ENCODE assay signal across 19 cellular contexts in genomic region chr9:120621941-120622340, GRCh38. TPM values are rescaled to one million over a fixed set of nuclear protein-coding genes. Genes with fewer than 3 reads are reported as not detected.
DNase-seq lines count a peak whose midpoint lies in the region; ATAC-seq, FAIRE-seq and TF ChIP-seq lines count a peak whose summit lies in the region.
"Had no signal": no experiment of that assay in that cellular context is flagged by ENCODE, and none has a peak within 500 bp of the region (broad histone marks: within the 10 kb centered on the region; RNA-seq: fewer than 3 reads in every experiment).

No MANE protein-coding gene starts in this region.

- H3K23me2 ChIP-seq in H9 (ENCODE audit: insufficient read length, low read depth, low read length, poor library complexity, severe bottlenecking): no peaks in the 10 kb centered on the region

- no peak overlapping the region for H3K4me3 ChIP-seq in A549
- H3K4me3 ChIP-seq in dorsolateral prefrontal cortex: no peak overlapping the region
- no peak overlapping the region for H3K4me3 ChIP-seq in neutrophil (ENCODE audit: low read depth in 1 of 2, low read length in 1 of 2)
- H3K4me3 ChIP-seq in trophoblast cell (ENCODE audit: low read depth, low read length): no peak overlapping the region
- H3K4me3 ChIP-seq: HAP-1 had no signal

- H3K27ac ChIP-seq in A549 (peak overlapping the region; percentile 62 to 68; a peak in 4 of 6 replicates), H9 (ENCODE audit: insufficient read length, low read depth, low read length) (no peak overlapping the region), dorsolateral prefrontal cortex (peak overlapping the region in 39 of 59 donors; percentile 5 to 97 (median 61)), neutrophil (peak overlapping the region; percentile 30), trophoblast cell (ENCODE audit: low read depth, low read length) (no peak overlapping the region)
- H3K27ac ChIP-seq: C4-2B had no signal

- peaks cover 93% of the 10 kb centered on the region for H3K4me1 ChIP-seq in A549
- no peaks in the 10 kb centered on the region for H3K4me1 ChIP-seq in H9 (ENCODE audit: insufficient read depth, low read length)
- peaks cover 7 to 14% of the 10 kb centered on the region in 2 experiments for H3K4me1 ChIP-seq in neutrophil (ENCODE audit: control insufficient read depth in 1 of 2, insufficient read depth in 1 of 2, low read depth in 1 of 2, low read length in 1 of 2)
- no peaks in the 10 kb centered on the region for H3K4me1 ChIP-seq in trophoblast cell (ENCODE audit: control insufficient read depth in 1 of 2, insufficient read depth in 2 of 2, low read length in 2 of 2)

- H2BK120ac ChIP-seq in H9 (ENCODE audit: low read depth, low read length, poor library complexity, severe bottlenecking): no peak overlapping the region
- no peak overlapping the region for H2BK120ac ChIP-seq in trophoblast cell (ENCODE audit: insufficient read depth, low read length, poor library complexity)

- 95% methylated on average over 1 of the region's 1 CpG for WGBS in A549 (ENCODE audit: missing lambda C conversion rate)
- WGBS in H9 (ENCODE audit: extremely low coverage, insufficient read length, low lambda C conversion rate): no CpG with 5 or more reads among the region's 1 CpG
- no CpG with 5 or more reads among the region's 1 CpG for WGBS in trophoblast cell (ENCODE audit: extremely low coverage, insufficient coverage, insufficient read length)

- peak overlapping the region; percentile 14 for H3K9ac ChIP-seq in H9 (ENCODE audit: extremely low read depth, insufficient read length, low read length)
- no peak overlapping the region for H3K9ac ChIP-seq in trophoblast cell (ENCODE audit: low read length)

- H3K27me3 ChIP-seq in H9 (ENCODE audit: insufficient read depth, low read length): no peaks in the 10 kb centered on the region
- no peaks in the 10 kb centered on the region for H3K27me3 ChIP-seq in dorsolateral prefrontal cortex
- H3K27me3 ChIP-seq in neutrophil: no peaks in the 10 kb centered on the region
- H3K27me3 ChIP-seq in trophoblast cell (ENCODE audit: insufficient read depth, low read length): no peaks in the 10 kb centered on the region

- TF ChIP-seq CTCF in A549 (IDR thresholded peaks at IDR 0.05): no peak
- TF ChIP-seq CTCF in H9 (conservative IDR thresholded peaks at IDR 0.05): no peak
- TF ChIP-seq CTCF in dorsolateral prefrontal cortex (IDR thresholded peaks at IDR 0.05 in 54 of 56, conservative IDR thresholded peaks at IDR 0.05 in 2 of 56; ENCODE audit: low read depth in 1 of 56, partially characterized antibody in 56 of 56): no peak
- TF ChIP-seq CTCF in neutrophil (IDR thresholded peaks at IDR 0.05): no peak
- TF ChIP-seq CTCF in nephron progenitor cell (IDR thresholded peaks at IDR 0.05): no peak

- no peaks in the 10 kb centered on the region for H3K9me3 ChIP-seq in A549
- no peaks in the 10 kb centered on the region for H3K9me3 ChIP-seq in H9 (ENCODE audit: control insufficient read depth, low read depth, low read length)
- H3K9me3 ChIP-seq in neutrophil: no peaks in the 10 kb centered on the region
- no peaks in the 10 kb centered on the region for H3K9me3 ChIP-seq in trophoblast cell (ENCODE audit: insufficient read depth, low read depth, low read length)
- H3K9me3 ChIP-seq: HAP-1 had no signal

- no peak for DNase-seq in A549 (ENCODE audit: low read depth in 1 of 2, low spot score in 1 of 2)
- no peak for DNase-seq in H9
- no peak for DNase-seq in dorsolateral prefrontal cortex
- DNase-seq in superior temporal gyrus (ENCODE audit: extremely low spot score): no peak
- DNase-seq in trophoblast cell: no peak
- DNase-seq in nucleus accumbens (lab: John Stamatoyannopoulos, UW): no peak
- DNase-seq in nephron progenitor cell: no peak
- DNase-seq: AML-193; CD4-positive, alpha-beta memory T cell; DMS153; DMS79; GDM1 had no signal

- ATAC-seq in A549: no peak

- H3K4me1 Mint-ChIP-seq in H9 (peaks cover 9 to 24% of the 10 kb centered on the region in 2 experiments), nephron progenitor cell (peaks cover 30% of the 10 kb centered on the region)

- no peaks in the 10 kb centered on the region for H3K9me3 Mint-ChIP-seq in H9
- H3K9me3 Mint-ChIP-seq in nephron progenitor cell: no peaks in the 10 kb centered on the region
- H3K9me3 Mint-ChIP-seq: CD4-positive, alpha-beta memory T cell had no signal

- no peak overlapping the region for H3K4me2 ChIP-seq in A549
- no peak overlapping the region for H3K4me2 ChIP-seq in H9 (ENCODE audit: insufficient read depth, insufficient read length, low read length)
- no peak overlapping the region for H3K4me2 ChIP-seq in trophoblast cell (ENCODE audit: low read length)

- H3K56ac ChIP-seq in H9 (ENCODE audit: insufficient read length, low read depth, low read length): no peak overlapping the region

- H2BK20ac ChIP-seq in H9 (ENCODE audit: low read depth, low read length, poor library complexity, severe bottlenecking): no peak overlapping the region

- H3K4me3 Mint-ChIP-seq in H9: no peak overlapping the region
- no peak overlapping the region for H3K4me3 Mint-ChIP-seq in nephron progenitor cell
- H3K4me3 Mint-ChIP-seq: CD4-positive, alpha-beta memory T cell had no signal

- no peak overlapping the region for H4K8ac ChIP-seq in H9 (replicated peaks; ENCODE audit: insufficient read length, low read depth, low read length)
- H4K8ac ChIP-seq in trophoblast cell (ENCODE audit: low read depth, low read length): no peak overlapping the region

- H3K36me3 ChIP-seq in neutrophil: peaks cover 81% of the 10 kb centered on the region
- H3K36me3 ChIP-seq in trophoblast cell (ENCODE audit: control insufficient read depth in 1 of 2, insufficient read depth in 2 of 2, low read length in 2 of 2): no peaks in the 10 kb centered on the region

- no peak overlapping the region for H2AFZ ChIP-seq in H9 (ENCODE audit: low read length)
- H2AFZ ChIP-seq in trophoblast cell (ENCODE audit: insufficient read depth, low read length, poor library complexity): no peak overlapping the region

- H3K36me3 Mint-ChIP-seq in H9 (ENCODE audit: insufficient read depth in 1 of 3, low read depth in 3 of 3) (no peaks in the 10 kb centered on the region), nephron progenitor cell (ENCODE audit: low read depth) (no peaks in the 10 kb centered on the region)

- H4K12ac ChIP-seq in trophoblast cell (ENCODE audit: low read depth, low read length): no peak overlapping the region

- no peak for TF ChIP-seq EP300 in A549 (IDR thresholded peaks at IDR 0.05)

- H3K14ac ChIP-seq in H9 (ENCODE audit: insufficient read depth, low read length): no peak overlapping the region
- H3K14ac ChIP-seq in trophoblast cell (ENCODE audit: low read length): no peak overlapping the region

- H4K5ac ChIP-seq in H9 (ENCODE audit: insufficient read length, low read depth, low read length): no peak overlapping the region

- POLR2A ChIA-PET in A549 (lab: Yijun Ruan, JAX): interaction anchor here (0.6 kb wide), 1 partner anchor 182 kb away, joined by 10 read pairs; no protein-coding TSS in a partner anchor

- H3K4ac ChIP-seq in H9 (ENCODE audit: low read depth, low read length) (no peak overlapping the region), trophoblast cell (ENCODE audit: low read depth, low read length) (no peak overlapping the region)

- no peak for TF ChIP-seq POLR2A in A549 (IDR thresholded peaks at IDR 0.05; ENCODE audit: low read length)

- H2BK5ac ChIP-seq in H9 (ENCODE audit: insufficient read length, low read length) (no peak overlapping the region), trophoblast cell (ENCODE audit: low read depth, low read length, poor library complexity) (no peak overlapping the region)

- CTCF ChIA-PET in A549 (lab: Yijun Ruan, JAX): interaction anchor here (0.8 to 1.7 kb wide), 8 partner anchors 14 to 124 kb away, joined by 3 to 5 read pairs (median 3); partner anchors contain the start of gene MEGF9

- H3K27me3 Mint-ChIP-seq in H9 (ENCODE audit: low read depth) (no peaks in the 10 kb centered on the region), nephron progenitor cell (ENCODE audit: low read depth, poor library complexity) (peaks cover 3% of the 10 kb centered on the region)
- H3K27me3 Mint-ChIP-seq: CD4-positive, alpha-beta memory T cell had no signal

- FAIRE-seq in A549 (lab: Jason Lieb, UNC): no peak
- FAIRE-seq: A204.1, GM12892, GM19239, H1 had no signal

- no peaks in the 10 kb centered on the region for H4K20me1 ChIP-seq in H9 (ENCODE audit: control insufficient read depth, insufficient read depth, insufficient read length)

- no peak overlapping the region for H3T11ph ChIP-seq in H9 (ENCODE audit: low read length)

- intact Hi-C loops in dorsolateral prefrontal cortex (cut with DNase I): loop anchor here (5.0 to 10.0 kb wide), 3 partner anchors 95 to 303 kb away; partner anchors contain the start of gene TRAF1 (in 1 of the 2)

- TF ChIP-seq RAD21 in A549 (conservative IDR thresholded peaks at IDR 0.05 in 1 of 2, IDR thresholded peaks at IDR 0.05 in 1 of 2): no peak

- H2BK12ac ChIP-seq in H9 (ENCODE audit: insufficient read length, low read depth, low read length) (no peak overlapping the region), trophoblast cell (ENCODE audit: low read length) (no peak overlapping the region)

- no peak overlapping the region for H2BK15ac ChIP-seq in H9 (ENCODE audit: low read depth, low read length)

- H3K27ac Mint-ChIP-seq in H9 (no peak overlapping the region), nephron progenitor cell (no peak overlapping the region)

- H2AK5ac ChIP-seq in H9 (ENCODE audit: insufficient read length, low read length) (no peak overlapping the region), trophoblast cell (ENCODE audit: low read length) (no peak overlapping the region)

- H3K18ac ChIP-seq in H9 (ENCODE audit: insufficient read length, low read depth, low read length) (no peak overlapping the region), trophoblast cell (ENCODE audit: low read length) (no peak overlapping the region)

- H3K79me1 ChIP-seq in H9 (ENCODE audit: insufficient read depth, low read depth, low read length, poor library complexity, severe bottlenecking) (no peaks in the 10 kb centered on the region), trophoblast cell (ENCODE audit: low read length) (no peaks in the 10 kb centered on the region)

- no peaks in the 10 kb centered on the region for H3K79me2 ChIP-seq in H9 (ENCODE audit: insufficient read depth, low read length)
- H3K79me2 ChIP-seq in trophoblast cell (ENCODE audit: control insufficient read depth, insufficient read depth, low read length, poor library complexity): no peaks in the 10 kb centered on the region

- H3K23ac ChIP-seq in H9 (ENCODE audit: insufficient read length, low read depth, low read length) (no peak overlapping the region), trophoblast cell (ENCODE audit: low read length) (no peak overlapping the region)

- H4K91ac ChIP-seq in H9 (ENCODE audit: insufficient read length, low read depth, low read length): no peak overlapping the region
- H4K91ac ChIP-seq in trophoblast cell (ENCODE audit: low read depth, low read length): no peak overlapping the region

RNA-seq across cellular contexts. Expression of gene CDK5RAP2, which starts 42.0 kb away (rescaled TPM):
- 37.1 and 44.6 TPM in 2 replicates for polyA plus RNA-seq in A549 (2011; rRNA removed)
- 31.3 and 34.2 TPM in 2 replicates for polyA plus RNA-seq in A549 (2012; cell fraction: cytosol; rRNA removed)
- 78.3 and 93.3 TPM in 2 replicates for polyA plus RNA-seq in A549 (2012; cell fraction: nucleus; rRNA removed)
- polyA plus RNA-seq in A549 (2017; fragmentation: RNase III; extraction: RNeasy Plus Mini Kit Qiagen cat#74134 plus additional on column Dnase treatment): 28.7 to 31.9 TPM (median 29.1 TPM) in 3 replicates
- 62.0 and 63.0 TPM in 2 replicates for polyA minus RNA-seq in A549 (2011; rRNA and poly(A)+ RNA removed)
- 51.9 and 56.4 TPM in 2 replicates for total RNA-seq in H9 (2021)
- total RNA-seq in dorsolateral prefrontal cortex: 100 to 1,000 TPM in 7 of 120 experiments, 10 to 100 TPM in 113; 45.9 to 132 (median 71.9) TPM
- 20.0 and 22.3 TPM in 2 replicates for polyA plus RNA-seq in trophoblast cell (2013)

Comparison
In these comparisons a context has a peak if more than half of its experiments do, and no peak if none do; other contexts are left out.
1. H3K27ac ChIP-seq: peak in A549 (2 of 2), dorsolateral prefrontal cortex (39 of 59) and neutrophil (single experiment); none in H9 (single experiment) and trophoblast cell (single experiment).